20 cellular contexts compared by ENCODE assay signal in the genomic region with DNA sequence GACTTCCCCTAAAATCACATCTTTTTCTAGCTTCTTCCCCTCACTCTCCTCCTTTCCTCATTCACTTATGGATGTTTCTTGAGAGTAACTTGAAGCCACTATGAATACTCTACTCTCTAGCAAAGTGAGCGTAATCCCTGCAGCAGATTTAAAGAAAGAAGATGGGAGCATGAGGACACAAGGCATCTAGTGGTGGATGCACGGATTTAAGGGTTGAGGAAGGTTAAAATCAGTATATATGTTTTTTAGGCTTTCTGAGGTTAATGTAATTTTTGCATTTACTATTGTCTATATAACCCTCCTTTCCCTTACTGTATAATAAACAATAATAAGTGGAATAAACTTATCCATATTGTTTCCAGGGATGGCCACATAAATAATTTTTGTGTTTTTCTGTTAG.
DNase-seq lines count a peak whose midpoint lies in the region; ATAC-seq and TF ChIP-seq lines count a peak whose summit lies in the region.
"Had no signal": no experiment of that assay in that cellular context is flagged by ENCODE, and none has a peak within 500 bp of the region (broad histone marks: within the 10 kb centered on the region; RNA-seq: fewer than 3 reads in every experiment).

No MANE protein-coding gene starts in this region.

- ATAC-seq in DND-41 (ENCODE audit: insufficient read depth, low read depth), result no peak
- ATAC-seq in GM18861 (IDR thresholded peaks at IDR 0.05; ENCODE audit: unreplicated experiment), result no peak
- ATAC-seq: HepG2, K562, Right ventricle myocardium inferior had no signal

- no peak for TF ChIP-seq CTCF in DND-41 (IDR thresholded peaks at IDR 0.05; ENCODE audit: borderline replicate concordance, extremely low read depth, low read length, poor library complexity, severe bottlenecking)
- TF ChIP-seq CTCF in OCI-LY1 (IDR thresholded peaks at IDR 0.05; ENCODE audit: low read length), result peak; percentile 38; the same call in 1 of the 2 replicates
- TF ChIP-seq CTCF in glutamatergic neuron (IDR thresholded peaks at IDR 0.05; ENCODE audit: partially characterized antibody, unreplicated experiment), result no peak
- peak; percentile 44 for TF ChIP-seq CTCF in progenitor cell of endocrine pancreas (IDR thresholded peaks at IDR 0.05; ENCODE audit: unreplicated experiment)

- DNase-seq in DND-41 (no peak), glutamatergic neuron (no peak), progenitor cell of endocrine pancreas (ENCODE audit: low spot score, unreplicated experiment) (no peak), substantia nigra (lab: John Stamatoyannopoulos, UW) (no peak), cardiac septum (ENCODE audit: low spot score) (no peak)
- DNase-seq: BE2C; DMS 273 treated with DMSO at 0.1 percent for 48 hours; GDM1; MG63; NCI-H1417 treated with DMSO at 0.1 percent for 48 hours; NCI-H187; NK-92 treated with Interleukin-12 subunit alpha and Interleukin-12 subunit beta, amount 100 ng/mL, for 24 hours; OCI-M1 had no signal

- H3K9me3 Mint-ChIP-seq in glutamatergic neuron (ENCODE audit: unreplicated experiment) (peaks cover 3% of the 10 kb centered on the region), progenitor cell of endocrine pancreas (ENCODE audit: low read depth) (peaks cover 8% of the 10 kb centered on the region)

- no peak overlapping the region for H3K27ac ChIP-seq in DND-41 (ENCODE audit: low read length)
- H3K27ac ChIP-seq in OCI-LY1 (ENCODE audit: low read depth, low read length, poor library complexity, severe bottlenecking), result no peak overlapping the region
- H3K27ac ChIP-seq in substantia nigra (ENCODE audit: low read depth, low read length, poor library complexity, severe bottlenecking), result no peak overlapping the region
- H3K27ac ChIP-seq: SJSA1 had no signal

- no peaks in the 10 kb centered on the region for H3K27me3 Mint-ChIP-seq in glutamatergic neuron (ENCODE audit: unreplicated experiment)
- H3K27me3 Mint-ChIP-seq in progenitor cell of endocrine pancreas, result no peaks in the 10 kb centered on the region

- H3K4me1 ChIP-seq in DND-41 (ENCODE audit: insufficient read depth, low read length) (no peaks in the 10 kb centered on the region), OCI-LY1 (ENCODE audit: insufficient read depth, low read length, severe bottlenecking) (no peaks in the 10 kb centered on the region)
- H3K4me1 ChIP-seq: BE2C, HAP-1, SJSA1 had no signal

- H3K27me3 ChIP-seq in DND-41 (ENCODE audit: insufficient read depth, low read length, poor library complexity), result no peaks in the 10 kb centered on the region
- H3K27me3 ChIP-seq in OCI-LY1 (ENCODE audit: insufficient read depth, low read length), result no peaks in the 10 kb centered on the region
- H3K27me3 ChIP-seq: BE2C, MG63, SJSA1 had no signal

- H4K20me1 ChIP-seq in DND-41 (ENCODE audit: insufficient read depth, low read length) (no peaks in the 10 kb centered on the region), OCI-LY1 (ENCODE audit: insufficient read depth, low read length) (no peaks in the 10 kb centered on the region)

- H3K4me3 Mint-ChIP-seq in glutamatergic neuron (ENCODE audit: unreplicated experiment), result peak overlapping the region; percentile 8
- H3K4me3 Mint-ChIP-seq in progenitor cell of endocrine pancreas (ENCODE audit: low read depth), result no peak overlapping the region

- H3K4me1 Mint-ChIP-seq in glutamatergic neuron (ENCODE audit: low read depth, unreplicated experiment) (peaks cover 8% of the 10 kb centered on the region), progenitor cell of endocrine pancreas (ENCODE audit: low read depth) (no peaks in the 10 kb centered on the region)

- H3K79me2 ChIP-seq in DND-41 (ENCODE audit: insufficient read depth, low read length) (no peaks in the 10 kb centered on the region), OCI-LY1 (ENCODE audit: insufficient read depth, low read length) (no peaks in the 10 kb centered on the region)

- no peak overlapping the region for H3K4me2 ChIP-seq in DND-41 (ENCODE audit: insufficient read depth, low read length)
- no peak overlapping the region for H3K4me2 ChIP-seq in OCI-LY1 (ENCODE audit: low read length)

- H2AFZ ChIP-seq in DND-41 (ENCODE audit: low read depth, low read length) (0 out of 2 replicates have a peak overlapping the region, but pooled peaks have one; percentile 5), OCI-LY1 (ENCODE audit: low read length) (no peak overlapping the region)

- H3K9me3 ChIP-seq in DND-41 (ENCODE audit: insufficient read depth, low read length, severe bottlenecking) (no peaks in the 10 kb centered on the region), OCI-LY1 (ENCODE audit: low read length) (no peaks in the 10 kb centered on the region)
- H3K9me3 ChIP-seq: BE2C, HAP-1, MG63 had no signal

- no peaks in the 10 kb centered on the region for H3K9me2 ChIP-seq in OCI-LY1 (ENCODE audit: low read depth, low read length)

- intact Hi-C loops in cardiac septum (cut with DNase I), result no loop called here

- H3K4me3 ChIP-seq in DND-41 (ENCODE audit: low read depth in 1 of 2, low read length in 2 of 2), result no peak overlapping the region
- no peak overlapping the region for H3K4me3 ChIP-seq in OCI-LY1 (ENCODE audit: low read depth, low read length, poor library complexity, severe bottlenecking)
- H3K4me3 ChIP-seq: HAP-1, K562, MG63, SJSA1 had no signal

- H3K36me3 Mint-ChIP-seq in glutamatergic neuron (ENCODE audit: unreplicated experiment) (peaks cover 5% of the 10 kb centered on the region), progenitor cell of endocrine pancreas (ENCODE audit: insufficient read depth) (no peaks in the 10 kb centered on the region)

- H3F3A ChIP-seq in OCI-LY1 (ENCODE audit: insufficient read depth, low read length), result no peaks in the 10 kb centered on the region

- H3K27ac Mint-ChIP-seq in glutamatergic neuron (ENCODE audit: unreplicated experiment) (peak overlapping the region; percentile 74), progenitor cell of endocrine pancreas (no peak overlapping the region)

- no peak overlapping the region for H3K9ac ChIP-seq in DND-41 (ENCODE audit: low read depth, low read length)
- H3K9ac ChIP-seq in OCI-LY1 (ENCODE audit: low read length), result no peak overlapping the region

- no peaks in the 10 kb centered on the region for H3K36me3 ChIP-seq in DND-41 (ENCODE audit: insufficient read depth, low read length)
- H3K36me3 ChIP-seq in OCI-LY1 (ENCODE audit: insufficient read depth, low read length), result no peaks in the 10 kb centered on the region
- H3K36me3 ChIP-seq: BE2C, HAP-1, MG63, SJSA1 had no signal

Comparison
In these comparisons a context has a peak if more than half of its experiments do, and no peak if none do; other contexts are left out.
1. CTCF ChIP-seq: peak in OCI-LY1 (single experiment) and progenitor cell of endocrine pancreas (single experiment); none in DND-41 (single experiment) and glutamatergic neuron (single experiment).